In the genomic region with DNA sequence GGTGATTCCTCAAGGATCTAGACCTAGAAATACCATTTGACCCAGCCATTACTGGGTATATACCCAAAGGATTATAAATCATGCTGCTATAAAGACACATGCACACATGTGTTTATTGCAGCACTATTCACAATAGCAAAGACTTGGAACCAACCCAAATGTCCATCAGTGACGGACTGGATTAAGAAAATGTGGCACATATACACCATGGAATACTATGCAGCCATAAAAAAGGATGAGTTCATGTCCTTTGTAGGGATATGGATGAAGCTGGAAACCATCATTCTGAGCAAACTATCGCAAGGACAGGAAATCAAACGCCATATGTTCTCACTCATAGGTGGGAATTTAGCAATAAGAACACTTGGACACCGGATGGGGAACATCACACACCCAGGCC, we compare ENCODE assay signal across 12 cellular contexts. TPM values are rescaled to one million over a fixed set of nuclear protein-coding genes. Genes with fewer than 3 reads are reported as not detected.
"Had no signal": no experiment of that assay in that cellular context is flagged by ENCODE, and none has a peak within 500 bp of the region (broad histone marks: within the 10 kb centered on the region; RNA-seq: fewer than 3 reads in every experiment).

No MANE protein-coding gene starts in this region.

RNA-seq across cellular contexts. Expression of gene PATE4, which starts 32.2 kb away (rescaled TPM):
- total RNA-seq: OCI-LY7, PC-3, PC-9, Peyer's patch, Right ventricle myocardium inferior, Right ventricle myocardium superior, RPMI7951, SJCRH30, SJSA1, SK-MEL-5, T-cell had no signal
- polyA plus RNA-seq: SK-N-SH had no signal

RNA-seq across cellular contexts. Expression of gene DDX25, which starts 39.0 kb away (rescaled TPM):
- total RNA-seq: PC-3, Right ventricle myocardium inferior, Right ventricle myocardium superior, SJSA1 had no signal
